35 cellular contexts compared by ENCODE assay signal in genomic region chr20:37875776-37876175, GRCh38. TPM values are rescaled to one million over a fixed set of nuclear protein-coding genes. Genes with fewer than 3 reads are reported as not detected.
"Had no signal": no experiment of that assay in that cellular context is flagged by ENCODE, and none has a peak within 500 bp of the region (broad histone marks: within the 10 kb centered on the region; RNA-seq: fewer than 3 reads in every experiment).

No MANE protein-coding gene starts in this region.

- H3K9me3 ChIP-seq: MG63 had no signal

- DNase-seq: Karpas-422, Kasumi-1, MG63, MM.1S, MV-4-11, NCI-H1048, NCI-H1092, NCI-H1092 treated with DMSO at 0.1 percent for 48 hours, NCI-H1105, NCI-H1105 treated with DMSO at 0.1 percent for 48 hours, NCI-H1417, NCI-H1417 treated with DMSO at 0.1 percent for 48 hours, NCI-H1436, NCI-H1436 treated with DMSO at 0.1 percent for 48 hours, NCI-H146, NCI-H1694, NCI-H1694 treated with DMSO at 0.1 percent for 48 hours, NCI-H187, NCI-H187 treated with DMSO at 0.1 percent for 48 hours, NCI-H1930, NCI-H2029, NCI-H2029 treated with DMSO at 0.1 percent for 48 hours, NCI-H2081, NCI-H2081 treated with DMSO at 0.1 percent for 48 hours, NCI-H2107, NCI-H2171, NCI-H2171 treated with DMSO at 0.1 percent for 48 hours, NCI-H2227 treated with DMSO at 0.1 percent for 48 hours, NCI-H226, NCI-H345, NCI-H446, NCI-H446 treated with DMSO at 0.1 percent for 48 hours, NCI-H510A, NCI-H510A treated with DMSO at 0.1 percent for 48 hours had no signal

- H3K36me3 ChIP-seq: MG63 had no signal

- H3K27me3 ChIP-seq: MG63 had no signal

- H3K4me3 ChIP-seq: MG63 had no signal

RNA-seq across cellular contexts. Expression of gene VSTM2L, which starts 27.2 kb away (rescaled TPM):
- total RNA-seq: NCI-H460 had no signal
